In genomic region chr6:106064766-106065165, GRCh38 we compare ENCODE assay signal across 1 cellular context.
TF ChIP-seq lines count a peak whose summit lies in the region.

No MANE protein-coding gene starts in this region.

TF ChIP-seq in IMR-90, 13 proteins besides CTCF, POLR2A, EP300 and RAD21 (continued from another document):
- TF ChIP-seq, protein P1, sequence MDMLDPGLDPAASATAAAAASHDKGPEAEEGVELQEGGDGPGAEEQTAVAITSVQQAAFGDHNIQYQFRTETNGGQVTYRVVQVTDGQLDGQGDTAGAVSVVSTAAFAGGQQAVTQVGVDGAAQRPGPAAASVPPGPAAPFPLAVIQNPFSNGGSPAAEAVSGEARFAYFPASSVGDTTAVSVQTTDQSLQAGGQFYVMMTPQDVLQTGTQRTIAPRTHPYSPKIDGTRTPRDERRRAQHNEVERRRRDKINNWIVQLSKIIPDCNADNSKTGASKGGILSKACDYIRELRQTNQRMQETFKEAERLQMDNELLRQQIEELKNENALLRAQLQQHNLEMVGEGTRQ (IDR thresholded peaks at IDR 0.05; ENCODE audit: low read depth, low read length) = no peak
- no peak for TF ChIP-seq FOS (IDR thresholded peaks at IDR 0.05; ENCODE audit: low read depth, low read length)
- TF ChIP-seq CEBPB (IDR thresholded peaks at IDR 0.05; ENCODE audit: low read depth, low read length) = no peak
- TF ChIP-seq CHD1 (IDR thresholded peaks at IDR 0.05; ENCODE audit: low read depth, low read length) = no peak
- no peak for TF ChIP-seq ELK1 (IDR thresholded peaks at IDR 0.05; ENCODE audit: borderline replicate concordance, low read depth, low read length)
- no peak for TF ChIP-seq MAFK (IDR thresholded peaks at IDR 0.05; ENCODE audit: low read depth, low read length)
- TF ChIP-seq SMC3 (IDR thresholded peaks at IDR 0.05; ENCODE audit: low read depth, low read length) = no peak
- no peak for TF ChIP-seq MAZ (IDR thresholded peaks at IDR 0.05; ENCODE audit: borderline replicate concordance, low read depth, low read length)
- TF ChIP-seq RCOR1 (IDR thresholded peaks at IDR 0.05; ENCODE audit: insufficient replicate concordance, low read length) = no peak
- no peak for TF ChIP-seq RFX5 (IDR thresholded peaks at IDR 0.05; ENCODE audit: low read depth, low read length)
